ENCODE assay signal across 16 cellular contexts in genomic region chr1:37020653-37021277, GRCh38. TPM values are rescaled to one million over a fixed set of nuclear protein-coding genes. Genes with fewer than 3 reads are reported as not detected.
A peak's percentile ranks its signal among the peaks of the same experiment; 100 is the strongest.
DNase-seq lines count a peak whose midpoint lies in the region; ATAC-seq lines count a peak whose summit lies in the region.
"Had no signal": no experiment of that assay in that cellular context is flagged by ENCODE, and none has a peak within 500 bp of the region (broad histone marks: within the 10 kb centered on the region; RNA-seq: fewer than 3 reads in every experiment).

No MANE protein-coding gene starts in this region.

- ATAC-seq in activated naive CD8-positive, alpha-beta T cell treated with anti-CD3 and anti-CD28 coated beads, Interleukin-2, amount 10 ng/mL, durations not matched to agents 7 days and 5 days (ENCODE audit: low read depth) = no peak
- no peak for ATAC-seq in activated naive CD8-positive, alpha-beta T cell treated with anti-CD3 and anti-CD28 coated beads, Interleukin-2, amount 50 U/mL, for 24 hours
- ATAC-seq in GM18498 (IDR thresholded peaks at IDR 0.05; ENCODE audit: unreplicated experiment) = no peak
- ATAC-seq in stimulated activated naive CD8-positive, alpha-beta T cell treated with anti-CD3 and anti-CD28 coated beads, Interleukin-15, Interleukin-2, amounts not matched to agents 100 U/mL and 50 U/mL, for 24 hours = no peak
- ATAC-seq: activated naive CD4-positive, alpha-beta T cell treated with anti-CD3 and anti-CD28 coated beads, Interleukin-2, amount 50 U/mL, for 72 hours; sciatic nerve had no signal

- no peak overlapping the region for H3K4me3 Mint-ChIP-seq in activated naive CD8-positive, alpha-beta T cell treated with anti-CD3 and anti-CD28 coated beads, Interleukin-2, amount 10 ng/mL, durations not matched to agents 7 days and 5 days
- no peak overlapping the region for H3K4me3 Mint-ChIP-seq in activated naive CD8-positive, alpha-beta T cell treated with anti-CD3 and anti-CD28 coated beads, Interleukin-2, amount 50 U/mL, for 24 hours

- H3K4me1 Mint-ChIP-seq in activated naive CD8-positive, alpha-beta T cell treated with anti-CD3 and anti-CD28 coated beads, Interleukin-2, amount 10 ng/mL, durations not matched to agents 7 days and 5 days = no peaks in the 10 kb centered on the region
- no peaks in the 10 kb centered on the region for H3K4me1 Mint-ChIP-seq in activated naive CD8-positive, alpha-beta T cell treated with anti-CD3 and anti-CD28 coated beads, Interleukin-2, amount 50 U/mL, for 24 hours

- H3K9me3 Mint-ChIP-seq in activated naive CD8-positive, alpha-beta T cell treated with anti-CD3 and anti-CD28 coated beads, Interleukin-2, amount 10 ng/mL, durations not matched to agents 7 days and 5 days = no peaks in the 10 kb centered on the region
- no peaks in the 10 kb centered on the region for H3K9me3 Mint-ChIP-seq in activated naive CD8-positive, alpha-beta T cell treated with anti-CD3 and anti-CD28 coated beads, Interleukin-2, amount 50 U/mL, for 24 hours

- H3K36me3 Mint-ChIP-seq in activated naive CD8-positive, alpha-beta T cell treated with anti-CD3 and anti-CD28 coated beads, Interleukin-2, amount 10 ng/mL, durations not matched to agents 7 days and 5 days = no peaks in the 10 kb centered on the region
- no peaks in the 10 kb centered on the region for H3K36me3 Mint-ChIP-seq in activated naive CD8-positive, alpha-beta T cell treated with anti-CD3 and anti-CD28 coated beads, Interleukin-2, amount 50 U/mL, for 24 hours (ENCODE audit: low read depth)
- H3K36me3 Mint-ChIP-seq: activated naive CD4-positive, alpha-beta T cell treated with anti-CD3 and anti-CD28 coated beads, Interleukin-2, amount 50 U/mL, for 72 hours had no signal

- POLR2A ChIA-PET in activated naive CD8-positive, alpha-beta T cell treated with anti-CD3 and anti-CD28 coated beads, Interleukin-2, amount 10 ng/mL, durations not matched to agents 7 days and 5 days (lab: Charles Lee) = no interaction called here

- DNase-seq in activated naive CD8-positive, alpha-beta T cell treated with anti-CD3 and anti-CD28 coated beads, Interleukin-2, amount 10 ng/mL, durations not matched to agents 7 days and 5 days = peak; percentile 43
- DNase-seq in activated naive CD8-positive, alpha-beta T cell treated with anti-CD3 and anti-CD28 coated beads, Interleukin-2, amount 50 U/mL, for 24 hours = no peak
- DNase-seq in NAMALWA (ENCODE audit: low spot score) (peak; percentile 64), dermis blood vessel endothelial cell (peak; percentile 30), SHP77 (lab: John Stamatoyannopoulos, UW) (no peak)
- peak; percentile 32 for DNase-seq in stimulated activated CD8-positive, alpha-beta memory T cell treated with anti-CD3 and anti-CD28 coated beads, Interleukin-4, amount 100 ng/mL, for 48 hours
- DNase-seq in stimulated activated naive CD8-positive, alpha-beta T cell treated with anti-CD3 and anti-CD28 coated beads, Interleukin-15, Interleukin-2, amounts not matched to agents 100 U/mL and 50 U/mL, for 24 hours = no peak
- DNase-seq: midbrain; NK-92 treated with Interleukin-12 subunit alpha and Interleukin-12 subunit beta, amount 100 ng/mL, for 24 hours; WERI-Rb-1 had no signal

- H3K27ac Mint-ChIP-seq in activated naive CD8-positive, alpha-beta T cell treated with anti-CD3 and anti-CD28 coated beads, Interleukin-2, amount 10 ng/mL, durations not matched to agents 7 days and 5 days = no peak overlapping the region
- no peak overlapping the region for H3K27ac Mint-ChIP-seq in activated naive CD8-positive, alpha-beta T cell treated with anti-CD3 and anti-CD28 coated beads, Interleukin-2, amount 50 U/mL, for 24 hours
- H3K27ac Mint-ChIP-seq: activated naive CD4-positive, alpha-beta T cell treated with anti-CD3 and anti-CD28 coated beads, Interleukin-2, amount 50 U/mL, for 72 hours had no signal

- H3K27me3 Mint-ChIP-seq in activated naive CD8-positive, alpha-beta T cell treated with anti-CD3 and anti-CD28 coated beads, Interleukin-2, amount 10 ng/mL, durations not matched to agents 7 days and 5 days = peaks cover 2% of the 10 kb centered on the region
- H3K27me3 Mint-ChIP-seq in activated naive CD8-positive, alpha-beta T cell treated with anti-CD3 and anti-CD28 coated beads, Interleukin-2, amount 50 U/mL, for 24 hours = peaks cover 13% of the 10 kb centered on the region

RNA-seq across cellular contexts. Expression of gene GRIK3, which starts 13.6 kb away (rescaled TPM):
- total RNA-seq in activated naive CD8-positive, alpha-beta T cell treated with anti-CD3 and anti-CD28 coated beads, Interleukin-2, amount 10 ng/mL, durations not matched to agents 7 days and 5 days = not detected
- total RNA-seq in dermis blood vessel endothelial cell = not detected in 2 replicates
- total RNA-seq: activated naive CD4-positive, alpha-beta T cell treated with anti-CD3 and anti-CD28 coated beads, Interleukin-2, amount 50 U/mL, for 72 hours; dermis microvascular lymphatic vessel endothelial cell; glomerular endothelial cell; LHCN-M2 had no signal

Comparison
In these comparisons a context has a peak if more than half of its experiments do, and no peak if none do; other contexts are left out.
1. DNase-seq: peak in activated naive CD8-positive, alpha-beta T cell treated with anti-CD3 and anti-CD28 coated beads, Interleukin-2, amount 10 ng/mL, durations not matched to agents 7 days and 5 days (single experiment), NAMALWA (single experiment), dermis blood vessel endothelial cell (single experiment) and stimulated activated CD8-positive, alpha-beta memory T cell treated with anti-CD3 and anti-CD28 coated beads, Interleukin-4, amount 100 ng/mL, for 48 hours (single experiment); none in activated naive CD8-positive, alpha-beta T cell treated with anti-CD3 and anti-CD28 coated beads, Interleukin-2, amount 50 U/mL, for 24 hours (single experiment), SHP77 (0 of 2) and stimulated activated naive CD8-positive, alpha-beta T cell treated with anti-CD3 and anti-CD28 coated beads, Interleukin-15, Interleukin-2, amounts not matched to agents 100 U/mL and 50 U/mL, for 24 hours (single experiment).